30 cellular contexts compared by ENCODE assay signal in the genomic region with DNA sequence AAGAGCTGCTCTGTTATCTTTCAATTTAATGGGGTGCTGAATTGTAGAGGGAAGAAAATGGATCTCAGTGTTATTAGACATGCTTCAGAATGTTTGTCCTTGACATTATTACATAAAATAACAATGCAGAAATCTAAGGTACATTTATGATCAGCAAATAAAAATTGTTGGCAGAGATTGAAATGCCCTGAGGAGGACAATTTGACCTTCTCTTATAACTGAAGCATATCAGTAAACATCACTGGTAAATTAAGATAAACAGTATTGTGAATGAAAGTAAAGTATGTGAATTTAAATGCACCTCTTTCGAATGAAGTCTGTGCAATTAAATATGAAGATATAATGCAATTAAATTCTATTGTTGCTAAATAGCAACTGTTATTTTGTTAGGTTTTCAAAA.
"Had no signal": no experiment of that assay in that cellular context is flagged by ENCODE, and none has a peak within 500 bp of the region (broad histone marks: within the 10 kb centered on the region; RNA-seq: fewer than 3 reads in every experiment).

No MANE protein-coding gene starts in this region.

- DNase-seq: activated CD4-positive, alpha-beta T cell treated with anti-CD3 and anti-CD28 coated beads, Interleukin-2, amount 10 ng/mL, durations not matched to agents 7 days and 5 days; activated CD8-positive, alpha-beta memory T cell treated with anti-CD3 and anti-CD28 coated beads, Interleukin-2, amount 10 ng/mL, durations not matched to agents 7 days and 5 days; activated CD8-positive, alpha-beta T cell treated with anti-CD3 and anti-CD28 coated beads for 36 hours; activated gamma-delta T cell; activated naive CD4-positive, alpha-beta T cell treated with anti-CD3 and anti-CD28 coated beads, Interleukin-2, amount 50 U/mL, for 16 hours; activated naive CD8-positive, alpha-beta T cell treated with anti-CD3 and anti-CD28 coated beads, Interleukin-2, amount 50 U/mL, for 24 hours; activated T-cell treated with anti-CD3 and anti-CD28 coated beads for 4 hours; cortex of kidney; endodermal cell; esophagus squamous epithelium; gastrocnemius medialis; head of caudate nucleus; hypothalamus; left ventricle myocardium superior; mammary epithelial cell; naive thymus-derived CD8-positive, alpha-beta T cell; posterior cingulate gyrus; right lobe of liver; stimulated activated CD4-positive, alpha-beta T cell treated with anti-CD3 and anti-CD28 coated beads, Interleukin-1b, Interleukin-23, amount 100 ng/mL, for 48 hours; stomach had no signal

- H3K4me1 Mint-ChIP-seq: activated CD4-positive, alpha-beta T cell treated with anti-CD3 and anti-CD28 coated beads, Interleukin-2, amount 10 ng/mL, durations not matched to agents 7 days and 5 days; activated CD8-positive, alpha-beta memory T cell treated with anti-CD3 and anti-CD28 coated beads, Interleukin-2, amount 10 ng/mL, durations not matched to agents 7 days and 5 days; activated naive CD8-positive, alpha-beta T cell treated with anti-CD3 and anti-CD28 coated beads, Interleukin-2, amount 50 U/mL, for 24 hours; endodermal cell; naive thymus-derived CD8-positive, alpha-beta T cell; neural progenitor cell; stimulated activated memory B cell treated with anti-CD40 and anti-IgM and Interleukin-4, amounts not matched to agents 10 μg/mL and 1 μg/mL and 100 μg/mL, for 72 hours had no signal

- H3K4me3 Mint-ChIP-seq: activated CD4-positive, alpha-beta T cell treated with anti-CD3 and anti-CD28 coated beads, Interleukin-2, amount 10 ng/mL, durations not matched to agents 7 days and 5 days; activated CD8-positive, alpha-beta memory T cell treated with anti-CD3 and anti-CD28 coated beads, Interleukin-2, amount 10 ng/mL, durations not matched to agents 7 days and 5 days; activated CD8-positive, alpha-beta T cell treated with anti-CD3 and anti-CD28 coated beads for 36 hours; activated naive CD8-positive, alpha-beta T cell treated with anti-CD3 and anti-CD28 coated beads, Interleukin-2, amount 50 U/mL, for 24 hours; activated T-helper 1 cell treated with anti-CD3 and anti-CD28 coated beads, Interleukin-12 subunit alpha, Interleukin-12 subunit beta, Interleukin-2, Interleukin-4 antibody, amounts not matched to agents 30 ng/mL and 10 ng/mL and 1 ng/mL, durations not matched to agents 14 hours and 24 hours and 36 hours; endodermal cell; mesothelial cell of epicardium; naive thymus-derived CD8-positive, alpha-beta T cell; neural progenitor cell; stimulated activated memory B cell treated with anti-CD40 and anti-IgM and Interleukin-4, amounts not matched to agents 10 μg/mL and 1 μg/mL and 100 μg/mL, for 72 hours had no signal

- H3K9me3 Mint-ChIP-seq: activated CD4-positive, alpha-beta T cell treated with anti-CD3 and anti-CD28 coated beads, Interleukin-2, amount 10 ng/mL, durations not matched to agents 7 days and 5 days; endodermal cell; neural progenitor cell; stimulated activated memory B cell treated with anti-CD40 and anti-IgM and Interleukin-4, amounts not matched to agents 10 μg/mL and 1 μg/mL and 100 μg/mL, for 72 hours had no signal

- H3K27ac Mint-ChIP-seq: activated CD4-positive, alpha-beta T cell treated with anti-CD3 and anti-CD28 coated beads, Interleukin-2, amount 10 ng/mL, durations not matched to agents 7 days and 5 days; activated CD8-positive, alpha-beta memory T cell treated with anti-CD3 and anti-CD28 coated beads, Interleukin-2, amount 10 ng/mL, durations not matched to agents 7 days and 5 days; activated CD8-positive, alpha-beta T cell treated with anti-CD3 and anti-CD28 coated beads for 36 hours; activated naive CD8-positive, alpha-beta T cell treated with anti-CD3 and anti-CD28 coated beads, Interleukin-2, amount 50 U/mL, for 24 hours; activated T-helper 1 cell treated with anti-CD3 and anti-CD28 coated beads, Interleukin-12 subunit alpha, Interleukin-12 subunit beta, Interleukin-2, Interleukin-4 antibody, amounts not matched to agents 30 ng/mL and 10 ng/mL and 1 ng/mL, durations not matched to agents 14 hours and 24 hours and 36 hours; endodermal cell; mesothelial cell of epicardium; naive thymus-derived CD8-positive, alpha-beta T cell; neural progenitor cell; stimulated activated memory B cell treated with anti-CD40 and anti-IgM and Interleukin-4, amounts not matched to agents 10 μg/mL and 1 μg/mL and 100 μg/mL, for 72 hours had no signal

- H3K36me3 Mint-ChIP-seq: activated CD8-positive, alpha-beta memory T cell treated with anti-CD3 and anti-CD28 coated beads, Interleukin-2, amount 10 ng/mL, durations not matched to agents 7 days and 5 days; mesothelial cell of epicardium; naive thymus-derived CD8-positive, alpha-beta T cell; neural progenitor cell; stimulated activated memory B cell treated with anti-CD40 and anti-IgM and Interleukin-4, amounts not matched to agents 10 μg/mL and 1 μg/mL and 100 μg/mL, for 72 hours had no signal

- H3K27ac ChIP-seq: cardiac muscle cell, esophagus squamous epithelium, gastrocnemius medialis, neural progenitor cell, right lobe of liver, skin epidermis, stomach, suprapubic skin, tibial nerve, VCaP had no signal

- ATAC-seq: activated CD4-positive, CD25-positive, alpha-beta regulatory T cell treated with anti-CD3 and anti-CD28 coated beads, Interleukin-2, amount 50 U/mL, for 24 hours; activated CD8-positive, alpha-beta memory T cell treated with anti-CD3 and anti-CD28 coated beads, Interleukin-2, amount 10 ng/mL, durations not matched to agents 7 days and 5 days; activated CD8-positive, alpha-beta T cell treated with anti-CD3 and anti-CD28 coated beads for 36 hours; activated naive CD8-positive, alpha-beta T cell treated with anti-CD3 and anti-CD28 coated beads, Interleukin-2, amount 50 U/mL, for 24 hours; gastrocnemius medialis; left ventricle myocardium superior; naive thymus-derived CD8-positive, alpha-beta T cell; right lobe of liver; stimulated activated memory B cell treated with anti-CD40 and anti-IgM and Interleukin-4, amounts not matched to agents 10 μg/mL and 1 μg/mL and 100 μg/mL, for 72 hours had no signal
